Comparison of ENCODE assay signal across 19 cellular contexts in genomic region chr2:127256381-127256780, GRCh38. TPM values are rescaled to one million over a fixed set of nuclear protein-coding genes. Genes with fewer than 3 reads are reported as not detected.
"Had no signal": no experiment of that assay in that cellular context is flagged by ENCODE, and none has a peak within 500 bp of the region (broad histone marks: within the 10 kb centered on the region; RNA-seq: fewer than 3 reads in every experiment).

No MANE protein-coding gene starts in this region.

- H3K4me3 Mint-ChIP-seq: naive thymus-derived CD8-positive, alpha-beta T cell; type B pancreatic cell had no signal

- H3K9me3 Mint-ChIP-seq: naive thymus-derived CD8-positive, alpha-beta T cell; type B pancreatic cell had no signal

- ATAC-seq: esophagus mucosa; heart left ventricle; left lobe of liver; mucosa of descending colon; naive thymus-derived CD8-positive, alpha-beta T cell had no signal

- H3K27ac Mint-ChIP-seq: type B pancreatic cell had no signal

- DNase-seq: cortex of kidney; dorsolateral prefrontal cortex; effector CD8-positive, alpha-beta T cell; heart left ventricle; hippocampal formation; kidney glomerular epithelial cell; mammary epithelial cell; mucosa of descending colon; naive thymus-derived CD8-positive, alpha-beta T cell; sigmoid colon; stimulated activated CD4-positive, alpha-beta T cell treated with anti-CD3 and anti-CD28 coated beads, Interleukin-2, amount 100 ng/mL, for 24 hours; stimulated activated CD4-positive, alpha-beta T cell treated with anti-CD3 and anti-CD28 coated beads, Interleukin-4, amount 100 ng/mL, for 4 hours; stimulated activated naive CD4-positive, alpha-beta T cell; thyroid gland had no signal

- H3K27me3 Mint-ChIP-seq: naive thymus-derived CD8-positive, alpha-beta T cell; type B pancreatic cell had no signal

RNA-seq across cellular contexts. Expression of gene CYP27C1, which starts 36.3 kb away (rescaled TPM):
- total RNA-seq: fibroblast of lung; naive thymus-derived CD8-positive, alpha-beta T cell; pulmonary artery endothelial cell had no signal
